In genomic region chr12:3129301-3130052, GRCh38 we compare ENCODE assay signal across 11 cellular contexts. TPM values are rescaled to one million over a fixed set of nuclear protein-coding genes. Genes with fewer than 3 reads are reported as not detected.
DNase-seq lines count a peak whose midpoint lies in the region; ATAC-seq, FAIRE-seq and TF ChIP-seq lines count a peak whose summit lies in the region.
"Had no signal": no experiment of that assay in that cellular context is flagged by ENCODE, and none has a peak within 500 bp of the region (broad histone marks: within the 10 kb centered on the region; RNA-seq: fewer than 3 reads in every experiment).

No MANE protein-coding gene starts in this region.

- H3K9me3 Mint-ChIP-seq in CD14-positive monocyte: peaks cover 7 to 24% (median 17%) of the 10 kb centered on the region in 7 donors

- TF ChIP-seq RAD21 in liver (IDR thresholded peaks at IDR 0.05) (no peak), HepG2 (CRISPR knock-in tag; IDR thresholded peaks at IDR 0.05) (no peak)

- H3K36me3 ChIP-seq in liver (ENCODE audit: control insufficient read depth in 4 of 4, insufficient read depth in 3 of 4, low read depth in 1 of 4, low read length in 3 of 4): no peaks in the 10 kb centered on the region
- H3K36me3 ChIP-seq in HepG2 (replicated peaks in 1 of 2; ENCODE audit: control insufficient read depth in 1 of 2, insufficient read depth in 2 of 2, low read length in 2 of 2): peaks cover 3 to 10% of the 10 kb centered on the region in 2 experiments; a peak in 4 of 5 replicates
- no peaks in the 10 kb centered on the region for H3K36me3 ChIP-seq in tibial artery
- H3K36me3 ChIP-seq in neuronal stem cell (replicated peaks in 1 of 2; ENCODE audit: control insufficient read depth in 2 of 2, insufficient read depth in 2 of 2, low read length in 2 of 2): no peaks in the 10 kb centered on the region
- H3K36me3 ChIP-seq: Peyer's patch, uterus had no signal

- DNase-seq in HepG2 (ENCODE audit: low spot score) (no peak), RPMI7951 (ENCODE audit: low read depth) (peak; percentile 94), fibroblast of gingiva (ENCODE audit: low read depth) (peak; percentile 35), tibial artery (no peak), SK-N-DZ (ENCODE audit: low spot score) (no peak), CD14-positive monocyte (ENCODE audit: low spot score) (no peak), neuronal stem cell (ENCODE audit: low spot score) (no peak)
- DNase-seq: activated gamma-delta T cell treated with Interleukin-2 at 50 U/mL for 16 hours, Peyer's patch, uterus had no signal

- no peak overlapping the region for H3K18ac ChIP-seq in neuronal stem cell (ENCODE audit: low read length)

- H3K4me2 ChIP-seq in HepG2 (ENCODE audit: low read depth, low read length) (no peak overlapping the region), neuronal stem cell (ENCODE audit: insufficient read depth, low read length, poor library complexity, severe bottlenecking) (no peak overlapping the region)

- H3K9ac ChIP-seq in liver (ENCODE audit: low read depth in 1 of 2, low read length in 2 of 2): no peak overlapping the region
- H3K9ac ChIP-seq in HepG2 (ENCODE audit: insufficient read depth, low read depth, low read length): no peak overlapping the region
- H3K9ac ChIP-seq in neuronal stem cell (ENCODE audit: low read depth, low read length, poor library complexity): no peak overlapping the region

- H3K27me3 ChIP-seq in liver (ENCODE audit: control insufficient read depth in 4 of 4, insufficient read depth in 4 of 4, low read length in 3 of 4): no peaks in the 10 kb centered on the region
- no peaks in the 10 kb centered on the region for H3K27me3 ChIP-seq in HepG2 (ENCODE audit: control insufficient read depth in 1 of 2, insufficient read depth in 2 of 2, low read length in 2 of 2)
- H3K27me3 ChIP-seq in tibial artery: no peaks in the 10 kb centered on the region
- H3K27me3 ChIP-seq in neuronal stem cell (ENCODE audit: control insufficient read depth in 3 of 3, insufficient read depth in 3 of 3, low read depth in 1 of 3, low read length in 3 of 3): no peaks in the 10 kb centered on the region
- H3K27me3 ChIP-seq: Peyer's patch, uterus had no signal

- intact Hi-C loops in HepG2 (cut with micrococcal nuclease; ENCODE audit: unreplicated experiment) (no loop called here), tibial artery (cut with DNase I; ENCODE audit: low total_unique reads) (loop anchor here (5.0 kb wide), 1 partner anchor 57 kb away; no protein-coding TSS in a partner anchor), CD14-positive monocyte (cut with micrococcal nuclease) (no loop called here)

- no peak for TF ChIP-seq CTCF in liver (IDR thresholded peaks at IDR 0.05; ENCODE audit: low read depth, low read length, missing input control)
- TF ChIP-seq CTCF in HepG2 (CRISPR knock-in tag; IDR thresholded peaks at IDR 0.05): no peak
- TF ChIP-seq CTCF in tibial artery (IDR thresholded peaks at IDR 0.05): no peak
- TF ChIP-seq CTCF in CD14-positive monocyte (IDR thresholded peaks at IDR 0.05): no peak

- H2AFZ ChIP-seq in HepG2 (ENCODE audit: low read length) (no peak overlapping the region), neuronal stem cell (ENCODE audit: low read length) (no peak overlapping the region)

- no peak overlapping the region for H2BK5ac ChIP-seq in neuronal stem cell (ENCODE audit: low read length)

- no peak overlapping the region for H3K4ac ChIP-seq in neuronal stem cell (ENCODE audit: low read length)

- 69% methylated on average over 12 of the region's 12 CpGs for WGBS in liver
- 89% methylated on average over 12 of the region's 12 CpGs for WGBS in HepG2 (ENCODE audit: low lambda C conversion rate)
- no CpG with 5 or more reads among the region's 12 CpGs for WGBS in neuronal stem cell (ENCODE audit: extremely low coverage in 2 of 2, insufficient read length in 2 of 2, insufficient replicate concordance in 1 of 2), 2 donors

- H2BK120ac ChIP-seq in neuronal stem cell (ENCODE audit: low read depth, low read length): no peak overlapping the region

- POLR2A ChIA-PET in HepG2 (lab: Yijun Ruan, JAX): interaction anchor here (1.2 kb wide), 1 partner anchor 25 kb away, joined by 3 read pairs; no protein-coding TSS in a partner anchor

- H4K20me1 ChIP-seq in HepG2 (ENCODE audit: insufficient read depth, low read length): no peaks in the 10 kb centered on the region; the same call in 1 of the 2 replicates

- H3K4me3 ChIP-seq in liver (ENCODE audit: low read depth in 1 of 3, low read length in 3 of 3): no peak overlapping the region
- H3K4me3 ChIP-seq in HepG2 (replicated peaks in 1 of 3; ENCODE audit: insufficient read depth in 1 of 3, low read depth in 2 of 3, low read length in 3 of 3): no peak overlapping the region
- H3K4me3 ChIP-seq in tibial artery: no peak overlapping the region
- H3K4me3 ChIP-seq in neuronal stem cell (ENCODE audit: low read length in 2 of 2): no peak overlapping the region
- H3K4me3 ChIP-seq: Peyer's patch, uterus had no signal

- H2BK15ac ChIP-seq in neuronal stem cell (ENCODE audit: low read length): no peak overlapping the region

- H2BK12ac ChIP-seq in neuronal stem cell (ENCODE audit: low read length): no peak overlapping the region

- no peak for TF ChIP-seq EP300 in HepG2 (IDR thresholded peaks at IDR 0.05; ENCODE audit: low read depth in 2 of 2, low read length in 2 of 2)
- no peak for TF ChIP-seq EP300 in HepG2 (CRISPR knock-in tag; IDR thresholded peaks at IDR 0.05; ENCODE audit: borderline replicate concordance)

- H4K8ac ChIP-seq in neuronal stem cell (ENCODE audit: low read depth, low read length): no peak overlapping the region

- H3K9me3 ChIP-seq in liver (ENCODE audit: control insufficient read depth in 4 of 4, low read length in 3 of 4) (peaks cover 0 to 3% (median 0%) of the 10 kb centered on the region in 4 donors), HepG2 (ENCODE audit: low read length) (no peaks in the 10 kb centered on the region), tibial artery (peaks cover 0 to 10% (median 0%) of the 10 kb centered on the region in 3 donors), neuronal stem cell (replicated peaks in 1 of 2; ENCODE audit: control insufficient read depth in 2 of 2, insufficient read depth in 1 of 2, low read depth in 1 of 2, low read length in 2 of 2) (no peaks in the 10 kb centered on the region)
- H3K9me3 ChIP-seq: Peyer's patch, uterus had no signal

- H3K23ac ChIP-seq in neuronal stem cell (ENCODE audit: low read depth, low read length, poor library complexity): no peak overlapping the region

- CTCF ChIA-PET in HepG2 (lab: Yijun Ruan, JAX; ENCODE audit: low intra/inter-chr PET ratio, low total read pairs): no interaction called here

- H3K4me1 ChIP-seq in liver (ENCODE audit: control insufficient read depth in 4 of 4, insufficient read depth in 4 of 4, low read length in 3 of 4) (peaks cover 8 to 47% (median 27%) of the 10 kb centered on the region in 4 donors), HepG2 (ENCODE audit: insufficient read depth, low read length) (peaks cover 7% of the 10 kb centered on the region; the same call in 1 of the 2 replicates), tibial artery (peaks cover 0 to 36% (median 24%) of the 10 kb centered on the region in 4 donors), neuronal stem cell (ENCODE audit: control insufficient read depth in 2 of 2, insufficient read depth in 1 of 2, low read depth in 1 of 2, low read length in 2 of 2) (peaks cover 0 to 4% of the 10 kb centered on the region in 2 donors)

- peaks cover 6% of the 10 kb centered on the region for H3K79me2 ChIP-seq in HepG2 (ENCODE audit: insufficient read depth, low read length)

- no peak overlapping the region for H2AK5ac ChIP-seq in neuronal stem cell (ENCODE audit: low read depth, low read length)

- TF ChIP-seq POLR2A in HepG2 (IDR thresholded peaks at IDR 0.05; ENCODE audit: insufficient read depth in 1 of 2, low read depth in 2 of 2, low read length in 2 of 2): no peak

- H3K14ac ChIP-seq in neuronal stem cell (ENCODE audit: low read length): no peak overlapping the region

- H3K27ac ChIP-seq in liver (ENCODE audit: low read depth in 1 of 2, low read length in 2 of 2) (peak overlapping the region; percentile 68 to 81), HepG2 (ENCODE audit: extremely low read length, insufficient read depth, low read length) (no peak overlapping the region), tibial artery (peak overlapping the region; percentile 38 to 44), neuronal stem cell (replicated peaks; ENCODE audit: low read length) (no peak overlapping the region)
- H3K27ac ChIP-seq: Peyer's patch had no signal

- H3K79me1 ChIP-seq in neuronal stem cell (ENCODE audit: low read depth, low read length): no peaks in the 10 kb centered on the region

- H4K91ac ChIP-seq in neuronal stem cell (ENCODE audit: low read depth, low read length, poor library complexity): no peak overlapping the region

- no peak for ATAC-seq in HepG2

- no peak for FAIRE-seq in HepG2 (lab: Jason Lieb, UNC)

- H3K4me1 Mint-ChIP-seq in CD14-positive monocyte: peaks cover 18% of the 10 kb centered on the region

- peak overlapping the region in 1 of 7 donors; percentile 36 for H3K27ac Mint-ChIP-seq in CD14-positive monocyte

- no TSS peak for BruUV-seq in HepG2 (replicated peaks; lab: Mats Ljungman, UMichigan)

- peaks cover 0 to 3% of the 10 kb centered on the region in 2 donors for H3K36me3 Mint-ChIP-seq in CD14-positive monocyte

- H3K4me3 Mint-ChIP-seq in CD14-positive monocyte: peak overlapping the region in 1 of 2 donors; percentile 82

- in situ Hi-C loops in HepG2 (cut with HindIII; ENCODE audit: extremely low pct_ligation_motif_present, low pct_unique_long_range_greater_than_20kb): loop anchor here (5.0 kb wide), 1 partner anchor 143 kb away; no protein-coding TSS in a partner anchor

- H3K27me3 Mint-ChIP-seq in CD14-positive monocyte (ENCODE audit: low read depth in 3 of 3): peaks cover 66 to 91% (median 84%) of the 10 kb centered on the region in 3 donors

RNA-seq across cellular contexts. Expression of gene TSPAN9, which starts 52.3 kb away (rescaled TPM):
- total RNA-seq in liver: 10 to 100 TPM; 29.0 to 62.9 TPM
- polyA plus RNA-seq in liver: 10 to 100 TPM; 17.4 to 39.3 TPM
- 11.6 and 18.1 TPM in 2 replicates for total RNA-seq in HepG2 (2016; rRNA removed; fragmentation: Illumina TruSeq; extraction: Trizol)
- total RNA-seq in HepG2 (2016; cell fraction: cytosol; rRNA removed; fragmentation: Illumina TruSeq; extraction: Trizol; ENCODE audit: low read depth): 2.5 and 3.1 TPM in 2 replicates
- 9.6 and 21.5 TPM in 2 replicates for total RNA-seq in HepG2 (2016; cell fraction: insoluble cytoplasmic fraction; rRNA removed; fragmentation: Illumina TruSeq; extraction: Trizol)
- 4.4 and 4.6 TPM in 2 replicates for total RNA-seq in HepG2 (2016; cell fraction: membrane; rRNA removed; fragmentation: Illumina TruSeq; extraction: Trizol)
- total RNA-seq in HepG2 (2016; cell fraction: nucleus; rRNA removed; fragmentation: Illumina TruSeq; extraction: Trizol): 16.9 and 19.5 TPM in 2 replicates
- polyA plus RNA-seq in HepG2 (2011; rRNA removed): 42.3 and 58.2 TPM in 2 replicates
- polyA plus RNA-seq in HepG2 (2011; cell fraction: cytosol; rRNA removed): 38.6 and 41.6 TPM in 2 replicates
- polyA plus RNA-seq in HepG2 (2011; cell fraction: nucleus; rRNA removed): 55.3 and 55.7 TPM in 2 replicates
- polyA plus RNA-seq in HepG2 (2012): 27.2 and 58.7 TPM in 2 replicates
- 2.2 and 3.0 TPM in 2 replicates for polyA plus RNA-seq in HepG2 (2016; cell fraction: cytosol; fragmentation: Illumina TruSeq; extraction: Trizol; ENCODE audit: low read depth)
- 9.6 and 13.8 TPM in 2 replicates for polyA plus RNA-seq in HepG2 (2016; cell fraction: insoluble cytoplasmic fraction; fragmentation: Illumina TruSeq; extraction: Trizol; ENCODE audit: low read depth)
- 4.1 TPM in 2 replicates for polyA plus RNA-seq in HepG2 (2016; cell fraction: membrane; fragmentation: Illumina TruSeq; extraction: Trizol; ENCODE audit: low read depth)
- 31.0 and 34.1 TPM in 2 replicates for polyA plus RNA-seq in HepG2 (2016; cell fraction: nucleus; fragmentation: Illumina TruSeq; extraction: Trizol; ENCODE audit: insufficient read depth, low read depth)
- polyA minus RNA-seq in HepG2 (2011; rRNA and poly(A)+ RNA removed; ENCODE audit: low replicate concordance): 9.4 and 96.3 TPM in 2 replicates
- 25.1 and 32.3 TPM in 2 replicates for polyA minus RNA-seq in HepG2 (2011; cell fraction: cytosol; rRNA and poly(A)+ RNA removed)
- 27.2 and 29.7 TPM in 2 replicates for polyA minus RNA-seq in HepG2 (2011; cell fraction: nucleus; rRNA and poly(A)+ RNA removed)
- 37.6 and 42.0 TPM in 2 replicates for total RNA-seq in RPMI7951 (2014; rRNA removed; shearing (Covaris generic))
- polyA plus RNA-seq in SK-N-DZ (2014; cell fraction: cytosol; rRNA removed): 19.9 and 23.4 TPM in 2 replicates
- polyA plus RNA-seq in SK-N-DZ (2014; cell fraction: nucleus; rRNA removed): 34.1 and 38.4 TPM in 2 replicates
- polyA plus RNA-seq in CD14-positive monocyte: under 1 TPM; 0.15 to 0.34 TPM
- 12.5 TPM for polyA plus RNA-seq in neuronal stem cell (2013, experiment 1 of 2)
- 12.5 TPM for polyA plus RNA-seq in neuronal stem cell (2013, experiment 2 of 2)

Comparison
In these comparisons a context has a peak if more than half of its experiments do, and no peak if none do; other contexts are left out.
1. H3K27ac ChIP-seq: peak in liver (2 of 2) and tibial artery (2 of 2); none in HepG2 (single experiment) and neuronal stem cell (single experiment).
2. DNase-seq: peak in RPMI7951 (single experiment) and fibroblast of gingiva (single experiment); none in HepG2 (single experiment), tibial artery (0 of 2), SK-N-DZ (single experiment), CD14-positive monocyte (single experiment) and neuronal stem cell (single experiment).